ENCODE assay signal across 8 cellular contexts in genomic region chr9:19230356-19231125, GRCh38. TPM values are rescaled to one million over a fixed set of nuclear protein-coding genes. Genes with fewer than 3 reads are reported as not detected.
DNase-seq lines count a peak whose midpoint lies in the region; ATAC-seq and TF ChIP-seq lines count a peak whose summit lies in the region.

TSS of gene DENND4C (plus strand) at chr9:19230693. CDS start at chr9:19276175, 45,482 bp downstream.

- H3K9me3 ChIP-seq in mammary epithelial cell (replicated peaks; ENCODE audit: insufficient read depth, low read length): no peaks in the 10 kb centered on the region
- no peaks in the 10 kb centered on the region for H3K9me3 ChIP-seq in spleen

- H3K36me3 Mint-ChIP-seq in immature natural killer cell: no peaks in the 10 kb centered on the region

- DNase-seq in AG04449 (ENCODE audit: low read depth, low spot score) (no peak), NCI-H2171 (lab: John Stamatoyannopoulos, UW) (peak; percentile 64), mammary epithelial cell (peak; percentile 85), immature natural killer cell (peak; percentile 85 to 88 (median 88)), spleen (peak; percentile 96)

- peak within 1 kb of the TSS; percentile 100 for H2AFZ ChIP-seq in mammary epithelial cell (ENCODE audit: low read depth, low read length)

- H3K27ac Mint-ChIP-seq in immature natural killer cell: peak within 1 kb of the TSS in 5 of 6 donors; percentile 86 to 93 (median 89)

- TF ChIP-seq POLR2A in spleen (IDR thresholded peaks at IDR 0.05): peak in 2 of 3 donors; percentile 42 to 71

- peaks cover 12 to 17% of the 10 kb centered on the region in 2 donors for H3K4me1 Mint-ChIP-seq in immature natural killer cell

- no peaks in the 10 kb centered on the region for H4K20me1 ChIP-seq in mammary epithelial cell (ENCODE audit: insufficient read depth, low read length)

- H3K36me3 ChIP-seq in mammary epithelial cell (ENCODE audit: insufficient read depth, low read length): no peaks in the 10 kb centered on the region
- H3K36me3 ChIP-seq in spleen: no peaks in the 10 kb centered on the region

- peak within 1 kb of the TSS; percentile 77 for H3K4me2 ChIP-seq in mammary epithelial cell (ENCODE audit: insufficient read depth, low read depth, low read length)

- H3K9ac ChIP-seq in mammary epithelial cell (ENCODE audit: insufficient read depth, low read length): peak within 1 kb of the TSS; percentile 84

- H3K4me1 ChIP-seq in mammary epithelial cell (ENCODE audit: insufficient read depth, low read length): peaks cover 9% of the 10 kb centered on the region
- H3K4me1 ChIP-seq in spleen: peaks cover 22 to 53% (median 33%) of the 10 kb centered on the region in 6 donors

- peaks cover 0 to 2% (median 2%) of the 10 kb centered on the region in 3 donors for H3K27me3 Mint-ChIP-seq in immature natural killer cell (ENCODE audit: low read depth in 3 of 3)

- TF ChIP-seq CTCF in AG04449 (IDR thresholded peaks at IDR 0.05; ENCODE audit: insufficient read depth, low read length, missing control alignments) (no peak), WI38 (IDR thresholded peaks at IDR 0.05; ENCODE audit: low read depth, low read length) (no peak), mammary epithelial cell (conservative IDR thresholded peaks at IDR 0.05 in 1 of 2, IDR thresholded peaks at IDR 0.05 in 1 of 2; ENCODE audit: extremely low read depth in 1 of 2, insufficient read depth in 1 of 2, low read depth in 1 of 2, low read length in 2 of 2) (no peak), spleen (IDR thresholded peaks at IDR 0.05 in 8 of 11, conservative IDR thresholded peaks at IDR 0.05 in 3 of 11) (peak in 6 of 11 experiments; percentile 5 to 38 (median 12))

- H3K27me3 ChIP-seq in mammary epithelial cell (ENCODE audit: insufficient read depth, low read length) (no peaks in the 10 kb centered on the region), spleen (replicated peaks in 1 of 7) (no peaks in the 10 kb centered on the region)

- peak within 1 kb of the TSS; percentile 91 for H3K27ac ChIP-seq in mammary epithelial cell (ENCODE audit: insufficient read depth, low read depth, low read length)
- H3K27ac ChIP-seq in spleen: peak within 1 kb of the TSS; percentile 77 to 97 (median 96)

- H3K4me3 ChIP-seq in AG04449 (ENCODE audit: low read depth, low read length) (peak within 1 kb of the TSS; percentile 82), WI38 (ENCODE audit: low read depth, low read length) (peak within 1 kb of the TSS; percentile 93), mammary epithelial cell (replicated peaks in 1 of 3; ENCODE audit: insufficient read depth in 1 of 3, low read depth in 2 of 3, low read length in 3 of 3) (peak within 1 kb of the TSS; percentile 74 to 100 (median 94)), spleen (peak within 1 kb of the TSS; percentile 78 to 97 (median 92))

- ATAC-seq in GM18858 (IDR thresholded peaks at IDR 0.05; ENCODE audit: unreplicated experiment) (peak; percentile 55), HG03066 (IDR thresholded peaks at IDR 0.05; ENCODE audit: low read depth, unreplicated experiment) (peak; percentile 64)

- BruUV-seq in mammary epithelial cell (replicated peaks; lab: Mats Ljungman, UMichigan): no TSS peak

- H3K9me3 Mint-ChIP-seq in immature natural killer cell: no peaks in the 10 kb centered on the region

- POLR2A ChIA-PET in AG04449 (lab: Yijun Ruan, JAX): interaction anchor here (0.7 to 1.2 kb wide), 3 partner anchors 9 to 150 kb away, joined by 3 to 4 read pairs (median 3); partner anchors contain the start of gene RPS6

- H3K4me3 Mint-ChIP-seq in immature natural killer cell: peak within 1 kb of the TSS in 2 of 5 donors; percentile 85 to 89

- peaks cover 47% of the 10 kb centered on the region for H3K79me2 ChIP-seq in mammary epithelial cell (ENCODE audit: insufficient read depth, low read length)

- no CpG with 5 or more reads among the region's 86 CpGs for WGBS in mammary epithelial cell (ENCODE audit: low coverage, missing lambda C conversion rate)
- WGBS in spleen, 5 donors: 0 to 1% (median 0%) methylated on average over 29 to 84 of the region's 86 CpGs

- intact Hi-C loops in mammary epithelial cell (cut with micrococcal nuclease): loop anchor here (1.0 to 10.0 kb wide), 5 partner anchors 46 to 227 kb away; partner anchors contain the start of gene RRAGA
- intact Hi-C loops in spleen (cut with DNase I; ENCODE audit: low total_unique reads): loop anchor here (10.0 kb wide), 1 partner anchor 144 kb away; no protein-coding TSS in a partner anchor

- CTCF ChIA-PET in AG04449 (lab: Yijun Ruan, JAX) (interaction anchor here (1.1 to 1.7 kb wide), 3 partner anchors 20 to 223 kb away, joined by 3 to 4 read pairs (median 4); no protein-coding TSS in a partner anchor), mammary epithelial cell (lab: Charles Lee; ENCODE audit: low non-redundant PET) (no interaction called here)

- dilution Hi-C loops in mammary epithelial cell (cut with HindIII; ENCODE audit: low sequenced_read_pairs): loop anchor here (5.0 kb wide), 2 partner anchors 43 to 147 kb away; no protein-coding TSS in a partner anchor

- in situ Hi-C loops in mammary epithelial cell (cut with MboI; ENCODE audit: low sequenced_read_pairs in 2 of 2): loop anchor here in 1 of 2 donors (25.0 kb wide), 1 partner anchor 107 kb away; no protein-coding TSS in a partner anchor

RNA-seq across cellular contexts. Expression of gene DENND4C, which starts in this region (rescaled TPM):
- 10 to 100 TPM; 28.5 to 65.0 TPM for total RNA-seq in mammary epithelial cell
- polyA plus RNA-seq in mammary epithelial cell: 11.9 TPM
- polyA minus RNA-seq in mammary epithelial cell: 25.2 TPM
- polyA plus RNA-seq in immature natural killer cell: 10 to 100 TPM; 40.6 to 49.1 (median 44.5) TPM
- 100 to 1,000 TPM in 1 of 7 donors, 10 to 100 TPM in 6; 41.0 to 106 (median 55.3) TPM for total RNA-seq in spleen
- 1 to 10 TPM; 3.7 to 7.9 (median 4.5) TPM for polyA plus RNA-seq in spleen

Comparison
In these comparisons a context has a peak if more than half of its experiments do, and no peak if none do; other contexts are left out.
1. CTCF ChIP-seq: peak in spleen (6 of 11); none in AG04449 (single experiment), WI38 (single experiment) and mammary epithelial cell (0 of 2).
2. Peak in every context shown above with its lines, with median percentiles within 50 percentile points of each other: H3K4me3 ChIP-seq.